20 cellular contexts compared by ENCODE assay signal in the genomic region with DNA sequence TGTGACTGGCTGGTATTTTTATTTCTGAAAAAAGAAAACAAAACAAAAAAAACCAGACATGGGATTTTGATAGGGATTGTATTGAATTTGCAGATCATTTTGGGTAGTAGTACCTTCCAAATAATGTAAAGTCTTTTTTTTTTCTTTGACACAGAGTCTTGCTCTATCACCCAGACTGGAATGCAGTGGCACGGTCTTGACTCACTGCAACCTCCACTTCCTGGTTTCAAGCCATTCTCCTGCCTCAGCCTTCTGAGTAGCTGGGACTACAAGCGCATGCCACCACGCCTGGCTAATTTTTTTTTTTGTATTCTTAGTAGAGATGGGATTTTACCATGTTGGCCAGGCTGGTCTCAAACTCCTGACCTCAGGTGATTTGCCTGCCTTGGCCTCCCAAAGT. TPM values are rescaled to one million over a fixed set of nuclear protein-coding genes. Genes with fewer than 3 reads are reported as not detected.
"Had no signal": no experiment of that assay in that cellular context is flagged by ENCODE, and none has a peak within 500 bp of the region (broad histone marks: within the 10 kb centered on the region; RNA-seq: fewer than 3 reads in every experiment).

No MANE protein-coding gene starts in this region.

- H3K9me3 Mint-ChIP-seq: memory B cell had no signal

- H3K27ac Mint-ChIP-seq: activated CD8-positive, alpha-beta memory T cell treated with anti-CD3 and anti-CD28 coated beads, Interleukin-2, amount 10 ng/mL, durations not matched to agents 7 days and 5 days; memory B cell had no signal

- H3K27ac ChIP-seq: dorsolateral prefrontal cortex, esophagus squamous epithelium, hepatocyte, left ventricle myocardium inferior, right atrium auricular region, tibial nerve had no signal

- ATAC-seq: activated CD8-positive, alpha-beta memory T cell treated with anti-CD3 and anti-CD28 coated beads, Interleukin-2, amount 10 ng/mL, durations not matched to agents 7 days and 5 days; activated T-cell treated with anti-CD3 and anti-CD28 coated beads, Interleukin-2, amount 50 U/mL, for 4 hours; mucosa of descending colon; naive thymus-derived CD4-positive, alpha-beta T cell had no signal

- H3K4me3 Mint-ChIP-seq: activated CD8-positive, alpha-beta memory T cell treated with anti-CD3 and anti-CD28 coated beads, Interleukin-2, amount 10 ng/mL, durations not matched to agents 7 days and 5 days; activated T-cell treated with anti-CD3 and anti-CD28 coated beads, Interleukin-2, amount 50 U/mL, for 4 hours; memory B cell had no signal

- H3K9ac ChIP-seq: SK-N-SH had no signal

- H3K4me3 ChIP-seq: dorsolateral prefrontal cortex, esophagus squamous epithelium, hepatocyte, left ventricle myocardium inferior, mucosa of descending colon, right atrium auricular region, tibial nerve had no signal

- DNase-seq: activated CD4-positive, alpha-beta T cell treated with anti-CD3 and anti-CD28 coated beads for 1 hour; activated CD4-positive, alpha-beta T cell treated with anti-CD3 and anti-CD28 coated beads, Interleukin-2, amount 50 U/mL, for 4 hours; activated CD8-positive, alpha-beta memory T cell treated with anti-CD3 and anti-CD28 coated beads, Interleukin-2, amount 10 ng/mL, durations not matched to agents 7 days and 5 days; activated T-cell treated with anti-CD3 and anti-CD28 coated beads, Interleukin-2, amount 50 U/mL, for 4 hours; esophagus squamous epithelium; left ventricle myocardium inferior; naive thymus-derived CD4-positive, alpha-beta T cell; SK-N-SH; stimulated activated CD4-positive, alpha-beta T cell treated with anti-CD3 and anti-CD28 coated beads, Interleukin-2, amount 100 ng/mL, for 48 hours; stimulated activated naive CD4-positive, alpha-beta T cell; T-helper 1 cell; T1000 had no signal

- H3K27me3 Mint-ChIP-seq: activated CD8-positive, alpha-beta memory T cell treated with anti-CD3 and anti-CD28 coated beads, Interleukin-2, amount 10 ng/mL, durations not matched to agents 7 days and 5 days; memory B cell had no signal

- H3K9me3 ChIP-seq: left ventricle myocardium inferior, right atrium auricular region, SK-N-SH had no signal

- H3K27me3 ChIP-seq: dorsolateral prefrontal cortex, esophagus squamous epithelium, hepatocyte, right atrium auricular region, tibial nerve had no signal

- H3K36me3 ChIP-seq: right atrium auricular region had no signal

RNA-seq across cellular contexts. Expression of gene PBX4, which starts 54.3 kb away (rescaled TPM):
- total RNA-seq: cardiac septum, glomerular endothelial cell, left ventricle myocardium inferior, right atrium auricular region had no signal
